1 cellular context compared by ENCODE assay signal in genomic region chrX:119500061-119500800, GRCh38.
TF ChIP-seq lines count a peak whose summit lies in the region.

No MANE protein-coding gene starts in this region.

TF ChIP-seq in K562, 482 proteins besides CTCF, POLR2A, EP300 and RAD21 (continued from another document):
- TF ChIP-seq NEUROD1 (IDR thresholded peaks at IDR 0.05; ENCODE audit: borderline replicate concordance, low read depth, low read length, partially characterized antibody) = no peak
